ENCODE assay signal across 21 cellular contexts in genomic region chr16:13994239-13995106, GRCh38.
A peak's percentile ranks its signal among the peaks of the same experiment; 100 is the strongest.
DNase-seq lines count a peak whose midpoint lies in the region; ATAC-seq and TF ChIP-seq lines count a peak whose summit lies in the region.
"Had no signal": no experiment of that assay in that cellular context is flagged by ENCODE, and none has a peak within 500 bp of the region (broad histone marks: within the 10 kb centered on the region; RNA-seq: fewer than 3 reads in every experiment).

No MANE protein-coding gene starts in this region.

- peaks cover 0 to 10% of the 10 kb centered on the region in 2 donors for H3K4me1 ChIP-seq in thoracic aorta (ENCODE audit: control insufficient read depth in 1 of 2, low read depth in 2 of 2)

- intact Hi-C loops in left ventricle myocardium superior (cut with micrococcal nuclease): loop anchor here (10.0 kb wide), 1 partner anchor 70 kb away; the partner anchor contains the start of gene ERCC4

- H3K27me3 ChIP-seq in thoracic aorta (replicated peaks; ENCODE audit: insufficient read depth): no peaks in the 10 kb centered on the region
- H3K27me3 ChIP-seq: pancreas had no signal

- H3K27ac ChIP-seq in thoracic aorta: no peak overlapping the region
- H3K27ac ChIP-seq: C4-2B, pancreas, RWPE1 had no signal

- TF ChIP-seq CTCF in thoracic aorta (IDR thresholded peaks at IDR 0.05): no peak

- no peak overlapping the region for H3K4me3 ChIP-seq in thoracic aorta
- H3K4me3 ChIP-seq: pancreas had no signal

- H3K36me3 ChIP-seq in thoracic aorta: no peaks in the 10 kb centered on the region
- H3K36me3 ChIP-seq: pancreas had no signal

- no peaks in the 10 kb centered on the region for H3K9me3 ChIP-seq in thoracic aorta
- H3K9me3 ChIP-seq: pancreas had no signal

- peak; percentile 9 for DNase-seq in NCI-H2196 (lab: John Stamatoyannopoulos, UW; ENCODE audit: unreplicated experiment)
- no peak for DNase-seq in NCI-H2196 treated with DMSO at 0.1 percent for 48 hours (lab: John Stamatoyannopoulos, UW; ENCODE audit: unreplicated experiment)
- peak; percentile 24 for DNase-seq in RPMI8226
- no peak for DNase-seq in left ventricle myocardium superior
- DNase-seq in thoracic aorta (ENCODE audit: low spot score): no peak
- no peak for DNase-seq in EL
- no peak for DNase-seq in HUDEP-2 (lab: John Stamatoyannopoulos, UW; ENCODE audit: unreplicated experiment in 76 of 76)
- DNase-seq: activated CD4-positive, alpha-beta memory T cell treated with anti-CD3 and anti-CD28 coated beads, Interleukin-2, amount 10 ng/mL, durations not matched to agents 7 days and 5 days; activated naive CD8-positive, alpha-beta T cell treated with anti-CD3 and anti-CD28 coated beads, Interleukin-2, amount 10 ng/mL, durations not matched to agents 7 days and 5 days; activated T-cell treated with anti-CD3 and anti-CD28 coated beads, Interleukin-2, amount 50 U/mL, for 72 hours; effector CD8-positive, alpha-beta T cell; hippocampal formation; KBM-7; NCI-H1105; NCI-H526; pancreas; trophoblast cell had no signal

- ATAC-seq in left ventricle myocardium superior (peak; percentile 93), thoracic aorta (ENCODE audit: insufficient number of reproducible peaks, low FRiP score, low read depth) (peak; percentile 55), HG03039 (IDR thresholded peaks at IDR 0.05; ENCODE audit: unreplicated experiment) (no peak)
- ATAC-seq: activated T-cell treated with anti-CD3 and anti-CD28 coated beads, Interleukin-2, amount 50 U/mL, for 72 hours; stimulated activated memory B cell treated with anti-CD40 and anti-IgM and Interleukin-4, amounts not matched to agents 10 μg/mL and 1 μg/mL and 100 μg/mL, for 72 hours had no signal

Comparison
In these comparisons a context has a peak if more than half of its experiments do, and no peak if none do; other contexts are left out.
1. DNase-seq: peak in NCI-H2196 (single experiment) and RPMI8226 (single experiment); none in NCI-H2196 treated with DMSO at 0.1 percent for 48 hours (single experiment), left ventricle myocardium superior (single experiment), thoracic aorta (single experiment), EL (single experiment) and HUDEP-2 (0 of 76).